Comparison of ENCODE assay signal across 25 cellular contexts in genomic region chr7:44051611-44052220, GRCh38. TPM values are rescaled to one million over a fixed set of nuclear protein-coding genes. Genes with fewer than 3 reads are reported as not detected.
DNase-seq lines count a peak whose midpoint lies in the region; ATAC-seq and TF ChIP-seq lines count a peak whose summit lies in the region.
"Had no signal": no experiment of that assay in that cellular context is flagged by ENCODE, and none has a peak within 500 bp of the region (broad histone marks: within the 10 kb centered on the region; RNA-seq: fewer than 3 reads in every experiment).

No MANE protein-coding gene starts in this region.

- no peak for DNase-seq in activated CD4-positive, alpha-beta T cell treated with anti-CD3 and anti-CD28 coated beads, Interleukin-2, amount 10 ng/mL, durations not matched to agents 24 days and 14 days
- DNase-seq in activated CD4-positive, alpha-beta T cell treated with anti-CD3 and anti-CD28 coated beads for 4 hours, result no peak
- DNase-seq in T-cell (peak in 1 of 34 experiments; percentile 8), chondrocyte (ENCODE audit: low spot score) (peak; percentile 24), sciatic nerve (ENCODE audit: low spot score) (peak; percentile 22), activated gamma-delta T cell treated with Interleukin-2 at 50 U/mL for 16 hours (no peak)
- DNase-seq: 8988T; body of pancreas; colonic mucosa; DMS 273 treated with DMSO at 0.1 percent for 48 hours; MM.1S; NCI-H345; stimulated activated CD4-positive, alpha-beta T cell treated with anti-CD3 and anti-CD28 coated beads, Interleukin-2, amount 100 ng/mL, for 24 hours; T-helper 2 cell; WERI-Rb-1 had no signal

- peak overlapping the region; percentile 51 for H3K27ac Mint-ChIP-seq in activated CD4-positive, alpha-beta T cell treated with anti-CD3 and anti-CD28 coated beads, Interleukin-2, amount 10 ng/mL, durations not matched to agents 24 days and 14 days
- H3K27ac Mint-ChIP-seq in T-cell, result peak overlapping the region; percentile 86
- H3K27ac Mint-ChIP-seq in chondrocyte (ENCODE audit: unreplicated experiment), result no peak overlapping the region
- H3K27ac Mint-ChIP-seq: type B pancreatic cell had no signal

- H3K4me3 Mint-ChIP-seq in activated CD4-positive, alpha-beta T cell treated with anti-CD3 and anti-CD28 coated beads, Interleukin-2, amount 10 ng/mL, durations not matched to agents 24 days and 14 days, result no peak overlapping the region
- H3K4me3 Mint-ChIP-seq in T-cell, result peak overlapping the region in 2 of 3 donors; percentile 26 to 58
- no peak overlapping the region for H3K4me3 Mint-ChIP-seq in chondrocyte (ENCODE audit: unreplicated experiment)
- H3K4me3 Mint-ChIP-seq: H9; stimulated activated naive CD8-positive, alpha-beta T cell treated with anti-CD3 and anti-CD28 coated beads, Interleukin-15, Interleukin-2, amounts not matched to agents 100 ng/mL and 50 ng/mL, for 24 hours; type B pancreatic cell had no signal

- peaks cover 61% of the 10 kb centered on the region for H3K36me3 Mint-ChIP-seq in activated CD4-positive, alpha-beta T cell treated with anti-CD3 and anti-CD28 coated beads, Interleukin-2, amount 10 ng/mL, durations not matched to agents 24 days and 14 days (ENCODE audit: low read depth)
- H3K36me3 Mint-ChIP-seq in T-cell (peaks cover 36% of the 10 kb centered on the region), chondrocyte (ENCODE audit: low read depth) (peaks cover 27% of the 10 kb centered on the region)

- peak in 3 of 4 experiments; percentile 55 to 67 (median 63) for ATAC-seq in T-cell (replicated peaks in 1 of 4)
- ATAC-seq in sciatic nerve, result no peak
- no peak for ATAC-seq in HG02970 (IDR thresholded peaks at IDR 0.05; ENCODE audit: low FRiP score, unreplicated experiment)
- no peak for ATAC-seq in HG03571 (IDR thresholded peaks at IDR 0.05; ENCODE audit: unreplicated experiment)
- ATAC-seq: body of pancreas had no signal

- H3K4me1 Mint-ChIP-seq in activated CD4-positive, alpha-beta T cell treated with anti-CD3 and anti-CD28 coated beads, Interleukin-2, amount 10 ng/mL, durations not matched to agents 24 days and 14 days, result peaks cover 37% of the 10 kb centered on the region
- H3K4me1 Mint-ChIP-seq in T-cell, result peaks cover 70 to 74% (median 72%) of the 10 kb centered on the region in 3 donors
- H3K4me1 Mint-ChIP-seq in chondrocyte (ENCODE audit: low read depth), result peaks cover 13% of the 10 kb centered on the region
- H3K4me1 Mint-ChIP-seq: H9 had no signal

- intact Hi-C loops in activated CD4-positive, alpha-beta T cell treated with anti-CD3 and anti-CD28 coated beads, Interleukin-2, amount 10 ng/mL, durations not matched to agents 24 days and 14 days (cut with micrococcal nuclease), result no loop called here
- intact Hi-C loops in sciatic nerve (cut with DNase I), result no loop called here

- POLR2A ChIA-PET in T-cell (lab: Charles Lee), result no interaction called here

- TF ChIP-seq CTCF in chondrocyte (IDR thresholded peaks at IDR 0.05), result no peak

- CTCF ChIA-PET in T-cell (lab: Charles Lee), result no interaction called here

- H3K27me3 Mint-ChIP-seq in activated CD4-positive, alpha-beta T cell treated with anti-CD3 and anti-CD28 coated beads, Interleukin-2, amount 10 ng/mL, durations not matched to agents 24 days and 14 days, result no peaks in the 10 kb centered on the region
- H3K27me3 Mint-ChIP-seq in T-cell (no peaks in the 10 kb centered on the region), chondrocyte (ENCODE audit: low read depth) (no peaks in the 10 kb centered on the region)
- H3K27me3 Mint-ChIP-seq: stimulated activated naive CD8-positive, alpha-beta T cell treated with anti-CD3 and anti-CD28 coated beads, Interleukin-15, Interleukin-2, amounts not matched to agents 100 ng/mL and 50 ng/mL, for 24 hours; type B pancreatic cell had no signal

- no peaks in the 10 kb centered on the region for H3K9me3 Mint-ChIP-seq in activated CD4-positive, alpha-beta T cell treated with anti-CD3 and anti-CD28 coated beads, Interleukin-2, amount 10 ng/mL, durations not matched to agents 24 days and 14 days
- H3K9me3 Mint-ChIP-seq in T-cell (no peaks in the 10 kb centered on the region), chondrocyte (ENCODE audit: low read depth) (no peaks in the 10 kb centered on the region)
- H3K9me3 Mint-ChIP-seq: H9; stimulated activated naive CD8-positive, alpha-beta T cell treated with anti-CD3 and anti-CD28 coated beads, Interleukin-15, Interleukin-2, amounts not matched to agents 100 ng/mL and 50 ng/mL, for 24 hours; type B pancreatic cell had no signal

RNA-seq across cellular contexts. Expression of gene DBNL, which starts 7.2 kb away (rescaled TPM):
- 127 and 131 TPM in 2 replicates for total RNA-seq in activated CD4-positive, alpha-beta T cell treated with anti-CD3 and anti-CD28 coated beads, Interleukin-2, amount 10 ng/mL, durations not matched to agents 24 days and 14 days
- total RNA-seq in T-cell (100 to 1,000 TPM; 101 to 188 (median 156) TPM), chondrocyte (95.5 to 115 TPM (median 97.1 TPM) in 3 replicates), sciatic nerve (85.1 TPM)

RNA-seq across cellular contexts. Expression of gene PGAM2, which starts 13.7 kb away (rescaled TPM):
- total RNA-seq in activated CD4-positive, alpha-beta T cell treated with anti-CD3 and anti-CD28 coated beads, Interleukin-2, amount 10 ng/mL, durations not matched to agents 24 days and 14 days, result 0.42 TPM in 1 of 2 replicates, not detected in the other
- total RNA-seq in T-cell (1 to 10 TPM; 1.1 to 2.9 (median 1.7) TPM), chondrocyte (0.25 to 0.41 TPM in 2 of 3 replicates, not detected in the other), sciatic nerve (0.85 TPM)

RNA-seq across cellular contexts. Expression of gene POLM, which starts 30.6 kb away (rescaled TPM):
- 39.3 and 41.9 TPM in 2 replicates for total RNA-seq in activated CD4-positive, alpha-beta T cell treated with anti-CD3 and anti-CD28 coated beads, Interleukin-2, amount 10 ng/mL, durations not matched to agents 24 days and 14 days
- 10 to 100 TPM; 39.5 to 81.9 (median 70.7) TPM for total RNA-seq in T-cell
- 14.3 to 19.0 TPM (median 15.5 TPM) in 3 replicates for total RNA-seq in chondrocyte
- 25.6 TPM for total RNA-seq in sciatic nerve

RNA-seq across cellular contexts. Expression of gene AEBP1, which starts 52.4 kb away (rescaled TPM):
- 21.6 and 22.2 TPM in 2 replicates for total RNA-seq in activated CD4-positive, alpha-beta T cell treated with anti-CD3 and anti-CD28 coated beads, Interleukin-2, amount 10 ng/mL, durations not matched to agents 24 days and 14 days
- total RNA-seq in T-cell (10 to 100 TPM; 18.1 to 28.4 (median 23.1) TPM), chondrocyte (242 to 422 TPM (median 412 TPM) in 3 replicates), sciatic nerve (236 TPM)
- total RNA-seq: SJSA1 had no signal

RNA-seq across cellular contexts. Expression of gene SPDYE1, which starts 54.0 kb away (rescaled TPM):
- total RNA-seq in activated CD4-positive, alpha-beta T cell treated with anti-CD3 and anti-CD28 coated beads, Interleukin-2, amount 10 ng/mL, durations not matched to agents 24 days and 14 days, result not detected in 2 replicates
- not detected for total RNA-seq in T-cell
- not detected in 3 replicates for total RNA-seq in chondrocyte
- total RNA-seq in sciatic nerve, result not detected
- total RNA-seq: body of pancreas, colonic mucosa, fibroblast of villous mesenchyme, H9, hepatocyte, lung microvascular endothelial cell, PC-9, SJSA1 had no signal

Comparison
In these comparisons a context has a peak if more than half of its experiments do, and no peak if none do; other contexts are left out.
1. DNase-seq: peak in chondrocyte (single experiment) and sciatic nerve (single experiment); none in activated CD4-positive, alpha-beta T cell treated with anti-CD3 and anti-CD28 coated beads, Interleukin-2, amount 10 ng/mL, durations not matched to agents 24 days and 14 days (single experiment), activated CD4-positive, alpha-beta T cell treated with anti-CD3 and anti-CD28 coated beads for 4 hours (0 of 2) and activated gamma-delta T cell treated with Interleukin-2 at 50 U/mL for 16 hours (single experiment).
2. H3K4me3 Mint-ChIP-seq: peak in T-cell (2 of 3); none in activated CD4-positive, alpha-beta T cell treated with anti-CD3 and anti-CD28 coated beads, Interleukin-2, amount 10 ng/mL, durations not matched to agents 24 days and 14 days (single experiment) and chondrocyte (single experiment).
3. ATAC-seq: peak in T-cell (3 of 4); none in sciatic nerve (single experiment), HG02970 (single experiment) and HG03571 (single experiment).